29 cellular contexts compared by ENCODE assay signal in genomic region chr18:8504451-8504850, GRCh38.
"Had no signal": no experiment of that assay in that cellular context is flagged by ENCODE, and none has a peak within 500 bp of the region (broad histone marks: within the 10 kb centered on the region; RNA-seq: fewer than 3 reads in every experiment).

No MANE protein-coding gene starts in this region.

- H3K4me3 Mint-ChIP-seq: naive thymus-derived CD8-positive, alpha-beta T cell; natural killer cell treated with Interleukin-12 subunit alpha and Interleukin-12 subunit beta and Interleukin-15 and Interleukin-18, amount 100 ng/mL, for 72 hours; nephron progenitor cell; neural crest cell; stimulated activated effector memory CD8-positive, alpha-beta T cell treated with anti-CD3 and anti-CD28 coated beads, Interleukin-12 subunit alpha, Interleukin-12 subunit beta, amount 100 ng/mL, for 72 hours; stimulated activated naive B cell treated with anti-CD40 and anti-IgM and Interleukin-4, amounts not matched to agents 10 μg/mL and 1 μg/mL and 100 μg/mL, for 72 hours; stimulated activated naive CD8-positive, alpha-beta T cell treated with anti-CD3 and anti-CD28 coated beads, Interleukin-15, Interleukin-2, amounts not matched to agents 100 ng/mL and 50 ng/mL, for 24 hours had no signal

- H3K4me3 ChIP-seq: pancreas, prostate gland, right lobe of liver, skin epidermis, smooth muscle cell, spleen, stomach, thoracic aorta, thyroid gland, tibial nerve, upper lobe of left lung, vagina had no signal

- H3K4me2 ChIP-seq: smooth muscle cell had no signal

- H3K27me3 ChIP-seq: neutrophil, pancreas, right lobe of liver, thyroid gland, tibial nerve, upper lobe of left lung, vagina had no signal

- H3K36me3 ChIP-seq: neutrophil, pancreas, prostate gland, right lobe of liver, spleen, stomach, thoracic aorta, thyroid gland, tibial nerve, upper lobe of left lung, vagina had no signal

- H3K36me3 Mint-ChIP-seq: naive thymus-derived CD8-positive, alpha-beta T cell; natural killer cell treated with Interleukin-12 subunit alpha and Interleukin-12 subunit beta and Interleukin-15 and Interleukin-18, amount 100 ng/mL, for 72 hours; stimulated activated effector memory CD8-positive, alpha-beta T cell treated with anti-CD3 and anti-CD28 coated beads, Interleukin-12 subunit alpha, Interleukin-12 subunit beta, amount 100 ng/mL, for 72 hours; stimulated activated naive B cell treated with anti-CD40 and anti-IgM and Interleukin-4, amounts not matched to agents 10 μg/mL and 1 μg/mL and 100 μg/mL, for 72 hours had no signal

- ATAC-seq: naive thymus-derived CD8-positive, alpha-beta T cell; pancreas; right cardiac atrium; right lobe of liver; stimulated activated effector memory CD8-positive, alpha-beta T cell treated with anti-CD3 and anti-CD28 coated beads, Interleukin-12 subunit alpha, Interleukin-12 subunit beta, amount 100 ng/mL, for 72 hours; stimulated activated naive B cell treated with anti-CD40 and anti-IgM and Interleukin-4, amounts not matched to agents 10 μg/mL and 1 μg/mL and 100 μg/mL, for 72 hours had no signal

- H3K27ac Mint-ChIP-seq: natural killer cell treated with Interleukin-12 subunit alpha and Interleukin-12 subunit beta and Interleukin-15 and Interleukin-18, amount 100 ng/mL, for 72 hours; nephron progenitor cell; stimulated activated effector memory CD8-positive, alpha-beta T cell treated with anti-CD3 and anti-CD28 coated beads, Interleukin-12 subunit alpha, Interleukin-12 subunit beta, amount 100 ng/mL, for 72 hours; stimulated activated naive B cell treated with anti-CD40 and anti-IgM and Interleukin-4, amounts not matched to agents 10 μg/mL and 1 μg/mL and 100 μg/mL, for 72 hours; stimulated activated naive CD8-positive, alpha-beta T cell treated with anti-CD3 and anti-CD28 coated beads, Interleukin-15, Interleukin-2, amounts not matched to agents 100 ng/mL and 50 ng/mL, for 24 hours had no signal

- H3K4me1 Mint-ChIP-seq: naive thymus-derived CD8-positive, alpha-beta T cell; neural crest cell; stimulated activated effector memory CD8-positive, alpha-beta T cell treated with anti-CD3 and anti-CD28 coated beads, Interleukin-12 subunit alpha, Interleukin-12 subunit beta, amount 100 ng/mL, for 72 hours; stimulated activated naive B cell treated with anti-CD40 and anti-IgM and Interleukin-4, amounts not matched to agents 10 μg/mL and 1 μg/mL and 100 μg/mL, for 72 hours had no signal

- DNase-seq: naive thymus-derived CD8-positive, alpha-beta T cell; nephron progenitor cell; nucleus accumbens; pancreas; retina; right cardiac atrium; right lobe of liver; spleen; stimulated activated CD4-positive, alpha-beta T cell treated with anti-CD3 and anti-CD28 coated beads, Interleukin-12 subunit alpha, Interleukin-12 subunit beta, amount 100 ng/mL, for 4 hours; stimulated activated CD4-positive, alpha-beta T cell treated with anti-CD3 and anti-CD28 coated beads, Interleukin-1b, Interleukin-23, amount 100 ng/mL, for 48 hours; stimulated activated CD4-positive, alpha-beta T cell treated with anti-CD3 and anti-CD28 coated beads, Interleukin-2, amount 100 ng/mL, for 48 hours; stimulated activated CD4-positive, alpha-beta T cell treated with anti-CD3 and anti-CD28 coated beads, Interleukin-4, amount 100 ng/mL, for 24 hours; stimulated activated naive B cell treated with anti-CD40 and anti-IgM and Interleukin-4, amounts not matched to agents 10 μg/mL and 1 μg/mL and 100 μg/mL, for 72 hours; stimulated activated naive CD4-positive, alpha-beta T cell treated with Interleukin-2 at 50 U/mL for 16 hours; stomach; thyroid gland; trophoblast cell; upper lobe of left lung had no signal

- H3K27ac ChIP-seq: neutrophil, pancreas, prostate gland, right lobe of liver, skin epidermis, spleen, stomach, thoracic aorta, thyroid gland, tibial nerve, upper lobe of left lung, vagina had no signal

- H3K4me1 ChIP-seq: pancreas, prostate gland, right lobe of liver, stomach had no signal

- H3K9me3 ChIP-seq: neutrophil, pancreas, prostate gland, right lobe of liver, spleen, stomach, thoracic aorta, thyroid gland, tibial nerve, upper lobe of left lung, vagina had no signal
